ENCODE assay signal across 10 cellular contexts in genomic region chr1:206714331-206715058, GRCh38. TPM values are rescaled to one million over a fixed set of nuclear protein-coding genes. Genes with fewer than 3 reads are reported as not detected.
DNase-seq lines count a peak whose midpoint lies in the region; ATAC-seq, FAIRE-seq and TF ChIP-seq lines count a peak whose summit lies in the region.
"Had no signal": no experiment of that assay in that cellular context is flagged by ENCODE, and none has a peak within 500 bp of the region (broad histone marks: within the 10 kb centered on the region; RNA-seq: fewer than 3 reads in every experiment).

No MANE protein-coding gene starts in this region.

- H3K9me3 ChIP-seq in lung (ENCODE audit: control insufficient read depth in 2 of 2, insufficient read depth in 1 of 2, low read length in 1 of 2) (no peaks in the 10 kb centered on the region), endodermal cell (ENCODE audit: control insufficient read depth, low read length) (no peaks in the 10 kb centered on the region)

- no peak for FAIRE-seq in GM19239 (lab: Jason Lieb, UNC)

- peaks cover 2% of the 10 kb centered on the region for H3K36me3 Mint-ChIP-seq in endodermal cell (ENCODE audit: low read depth)

- peak overlapping the region; percentile 36 to 41 for H3K27ac ChIP-seq in lung (ENCODE audit: low read depth in 1 of 2, low read length in 1 of 2)
- H3K27ac ChIP-seq in endodermal cell (ENCODE audit: low read depth, low read length) = no peak overlapping the region

- H3K4me1 ChIP-seq in lung (ENCODE audit: control insufficient read depth in 2 of 2, insufficient read depth in 2 of 2, low read length in 2 of 2) (peaks cover 30 to 62% of the 10 kb centered on the region in 2 donors), endodermal cell (ENCODE audit: control insufficient read depth, insufficient read depth, low read length) (peaks cover 2% of the 10 kb centered on the region)

- H3K27me3 ChIP-seq in lung (ENCODE audit: control insufficient read depth, insufficient read depth) = no peaks in the 10 kb centered on the region
- H3K27me3 ChIP-seq in endodermal cell (ENCODE audit: control insufficient read depth, insufficient read depth, low read length, poor library complexity, severe bottlenecking) = no peaks in the 10 kb centered on the region

- DNase-seq in A172 (ENCODE audit: low spot score) (peak; percentile 54), HT-29 (ENCODE audit: low spot score) (peak; percentile 81), astrocyte of the hippocampus (ENCODE audit: low read depth, low spot score) (peak; percentile 44), lung (ENCODE audit: low spot score) (no peak), GM19239 (ENCODE audit: insufficient read length, low spot score) (no peak), endodermal cell (no peak), SW 1271 (lab: John Stamatoyannopoulos, UW) (no peak)

- H3K36me3 ChIP-seq in lung (ENCODE audit: control insufficient read depth in 2 of 2, insufficient read depth in 2 of 2, low read length in 2 of 2) = no peaks in the 10 kb centered on the region
- no peaks in the 10 kb centered on the region for H3K36me3 ChIP-seq in endodermal cell (ENCODE audit: control insufficient read depth, insufficient read depth, low read length)

- no peak overlapping the region for H3K27ac Mint-ChIP-seq in endodermal cell
- H3K27ac Mint-ChIP-seq: progenitor cell of endocrine pancreas had no signal

- H3K4me3 ChIP-seq in lung (no peak overlapping the region), endodermal cell (ENCODE audit: low read length) (no peak overlapping the region)

- peaks cover 41% of the 10 kb centered on the region for H3K4me1 Mint-ChIP-seq in endodermal cell

- no peak overlapping the region for H3K4me3 Mint-ChIP-seq in endodermal cell

- no peaks in the 10 kb centered on the region for H3K9me3 Mint-ChIP-seq in endodermal cell

- ATAC-seq in lung (ENCODE audit: insufficient read depth, low FRiP score) (no peak), HG03460 (IDR thresholded peaks at IDR 0.05; ENCODE audit: unreplicated experiment) (no peak)

- no peaks in the 10 kb centered on the region for H3K27me3 Mint-ChIP-seq in endodermal cell (ENCODE audit: insufficient read depth)
- H3K27me3 Mint-ChIP-seq: progenitor cell of endocrine pancreas had no signal

- TF ChIP-seq CTCF in lung (IDR thresholded peaks at IDR 0.05; ENCODE audit: control extremely low read depth, extremely low read depth) (no peak), endodermal cell (conservative IDR thresholded peaks at IDR 0.05) (no peak)

- 54 to 65% methylated on average over 9 of the region's 9 CpGs for WGBS in lung, 2 donors
- WGBS in endodermal cell (ENCODE audit: insufficient coverage in 1 of 2, insufficient read length in 1 of 2), 2 experiments = 89 to 96% methylated on average over 6 to 9 of the region's 9 CpGs

- no peak overlapping the region for H3K9ac ChIP-seq in endodermal cell (ENCODE audit: extremely low read depth, low read length, poor library complexity, severe bottlenecking)

RNA-seq across cellular contexts. Expression of gene MAPKAPK2, which starts 29.8 kb away (rescaled TPM):
- 46.9 and 48.6 TPM in 2 replicates for total RNA-seq in A172 (2014; rRNA removed; shearing (Covaris generic))
- 41.9 and 50.4 TPM in 2 replicates for total RNA-seq in HT-29 (2014; rRNA removed; shearing (Covaris generic))
- total RNA-seq in lung (100 to 1,000 TPM in 1 of 2 donors, 10 to 100 TPM in 1; 35.8 to 116 TPM), endodermal cell (10 to 100 TPM; 72.8 to 79.7 TPM)
- polyA plus RNA-seq in lung = 10 to 100 TPM; 55.7 to 94.5 TPM
- polyA plus RNA-seq in endodermal cell (2013, experiment 1 of 2) = 79.7 TPM
- 76.4 TPM for polyA plus RNA-seq in endodermal cell (2013, experiment 2 of 2)

RNA-seq across cellular contexts. Expression of gene IL19, which starts 56.1 kb away (rescaled TPM):
- total RNA-seq in A172 (2014; rRNA removed; shearing (Covaris generic)) = not detected in 2 replicates
- total RNA-seq in HT-29 (2014; rRNA removed; shearing (Covaris generic)) = not detected in 2 replicates
- total RNA-seq in lung (under 1 TPM in 1 of 2 donors, not detected in 1; 0.12 TPM), endodermal cell (not detected)
- under 1 TPM; 0.10 to 0.68 TPM for polyA plus RNA-seq in lung
- not detected for polyA plus RNA-seq in endodermal cell (2013, experiment 1 of 2)
- polyA plus RNA-seq in endodermal cell (2013, experiment 2 of 2) = not detected
- total RNA-seq: HT1080, progenitor cell of endocrine pancreas had no signal

RNA-seq across cellular contexts. Expression of gene IL10, which starts 57.8 kb away (rescaled TPM):
- total RNA-seq in A172 (2014; rRNA removed; shearing (Covaris generic)) = not detected in 2 replicates
- total RNA-seq in HT-29 (2014; rRNA removed; shearing (Covaris generic)) = not detected in 2 replicates
- total RNA-seq in lung = 1 to 10 TPM; 2.4 to 3.4 TPM
- polyA plus RNA-seq in lung = 10 to 100 TPM in 1 of 2 donors, under 1 TPM in 1; 0.37 to 37.3 TPM
- not detected for total RNA-seq in endodermal cell
- polyA plus RNA-seq in endodermal cell (2013, experiment 1 of 2) = not detected
- polyA plus RNA-seq in endodermal cell (2013, experiment 2 of 2) = not detected
- total RNA-seq: HT1080, progenitor cell of endocrine pancreas had no signal

Comparison
In these comparisons a context has a peak if more than half of its experiments do, and no peak if none do; other contexts are left out.
1. DNase-seq: peak in A172 (single experiment), HT-29 (single experiment) and astrocyte of the hippocampus (single experiment); none in lung (single experiment), GM19239 (single experiment), endodermal cell (single experiment) and SW 1271 (0 of 2).